15 cellular contexts compared by ENCODE assay signal in genomic region chr3:135147657-135148056, GRCh38.
DNase-seq lines count a peak whose midpoint lies in the region; ATAC-seq and TF ChIP-seq lines count a peak whose summit lies in the region.
"Had no signal": no experiment of that assay in that cellular context is flagged by ENCODE, and none has a peak within 500 bp of the region (broad histone marks: within the 10 kb centered on the region; RNA-seq: fewer than 3 reads in every experiment).

No MANE protein-coding gene starts in this region.

- no peaks in the 10 kb centered on the region for H3K4me1 ChIP-seq in adrenal gland (replicated peaks in 1 of 2)
- peaks cover 0 to 3% (median 0%) of the 10 kb centered on the region in 12 donors for H3K4me1 ChIP-seq in heart left ventricle
- H3K4me1 ChIP-seq in suprapubic skin, result no peaks in the 10 kb centered on the region

- intact Hi-C loops in adrenal gland (cut with DNase I), result no loop called here
- intact Hi-C loops in heart left ventricle (cut with DNase I), result no loop called here

- H3K36me3 ChIP-seq in adrenal gland (replicated peaks in 1 of 2) (no peaks in the 10 kb centered on the region), heart left ventricle (no peaks in the 10 kb centered on the region), suprapubic skin (no peaks in the 10 kb centered on the region)

- ATAC-seq in heart left ventricle, result peak; percentile 53 to 83 (median 66)
- ATAC-seq: Panc1 had no signal

- H3K4me3 ChIP-seq in adrenal gland (no peak overlapping the region), heart left ventricle (no peak overlapping the region), suprapubic skin (no peak overlapping the region)

- TF ChIP-seq POLR2A in adrenal gland (IDR thresholded peaks at IDR 0.05), result no peak
- no peak for TF ChIP-seq POLR2A in heart left ventricle (IDR thresholded peaks at IDR 0.05)
- TF ChIP-seq POLR2A in suprapubic skin (IDR thresholded peaks at IDR 0.05), result no peak

- H3K27me3 ChIP-seq in adrenal gland (no peaks in the 10 kb centered on the region), heart left ventricle (no peaks in the 10 kb centered on the region), suprapubic skin (no peaks in the 10 kb centered on the region)

- TF ChIP-seq CTCF in adrenal gland (IDR thresholded peaks at IDR 0.05), result no peak
- no peak for TF ChIP-seq CTCF in heart left ventricle (IDR thresholded peaks at IDR 0.05)
- no peak for TF ChIP-seq CTCF in suprapubic skin (IDR thresholded peaks at IDR 0.05)

- 30 to 46% (median 40%) methylated on average over 3 of the region's 3 CpGs for WGBS in adrenal gland, 4 donors
- WGBS in heart left ventricle, 4 donors, result 53 to 75% (median 67%) methylated on average over 3 of the region's 3 CpGs
- 66% methylated on average over 3 of the region's 3 CpGs for WGBS in suprapubic skin

- H3K27ac ChIP-seq in adrenal gland (peak overlapping the region in 1 of 5 donors; percentile 65), heart left ventricle (peak overlapping the region in 2 of 12 donors; percentile 33 to 35), suprapubic skin (peak overlapping the region; percentile 39)

- no peak for TF ChIP-seq EP300 in suprapubic skin (IDR thresholded peaks at IDR 0.05)

- DNase-seq in adrenal gland, result peak in 6 of 7 donors; percentile 37 to 77 (median 46)
- peak in 1 of 5 donors; percentile 31 for DNase-seq in heart left ventricle
- DNase-seq in left kidney (ENCODE audit: low read depth, low spot score), result peak; percentile 12
- no peak for DNase-seq in suprapubic skin (ENCODE audit: low spot score in 2 of 2)
- DNase-seq in SIG-M5 (lab: John Stamatoyannopoulos, UW), result no peak
- no peak for DNase-seq in H4 (ENCODE audit: low spot score)
- DNase-seq in SW480 (ENCODE audit: low spot score), result no peak
- DNase-seq: EL, NCI-H1105 treated with DMSO at 0.1 percent for 48 hours, NCI-H1694, NCI-H2081, NCI-H345, NCI-H524, NCI-H774 had no signal

- H3K9me3 ChIP-seq in adrenal gland (replicated peaks in 1 of 3) (no peaks in the 10 kb centered on the region), heart left ventricle (no peaks in the 10 kb centered on the region), suprapubic skin (no peaks in the 10 kb centered on the region)

Comparison
In these comparisons a context has a peak if more than half of its experiments do, and no peak if none do; other contexts are left out.
1. DNase-seq: peak in adrenal gland (6 of 7) and left kidney (single experiment); none in suprapubic skin (0 of 2), SIG-M5 (single experiment), H4 (single experiment) and SW480 (single experiment).